Comparison of ENCODE assay signal across 30 cellular contexts in genomic region chr16:87328846-87329245, GRCh38. TPM values are rescaled to one million over a fixed set of nuclear protein-coding genes. Genes with fewer than 3 reads are reported as not detected.
DNase-seq lines count a peak whose midpoint lies in the region; ATAC-seq, FAIRE-seq and TF ChIP-seq lines count a peak whose summit lies in the region.
"Had no signal": no experiment of that assay in that cellular context is flagged by ENCODE, and none has a peak within 500 bp of the region (broad histone marks: within the 10 kb centered on the region; RNA-seq: fewer than 3 reads in every experiment).

No MANE protein-coding gene starts in this region.

- no peak for TF ChIP-seq POLR2A in vagina (IDR thresholded peaks at IDR 0.05)

- no peaks in the 10 kb centered on the region for H3K27me3 Mint-ChIP-seq in activated T-cell treated with anti-CD3 and anti-CD28 coated beads, Interleukin-2, amount 50 U/mL, for 72 hours (ENCODE audit: low read depth)
- H3K27me3 Mint-ChIP-seq in activated T-cell treated with anti-CD3 and anti-CD28 coated beads, Interleukin-2, amount 50 U/mL, for 24 hours: no peaks in the 10 kb centered on the region
- no peaks in the 10 kb centered on the region for H3K27me3 Mint-ChIP-seq in endodermal cell (ENCODE audit: insufficient read depth)
- H3K27me3 Mint-ChIP-seq: activated CD4-positive, alpha-beta T cell treated with anti-CD3 and anti-CD28 coated beads, Interleukin-2, amount 10 ng/mL, durations not matched to agents 24 days and 14 days; CD4-positive, alpha-beta memory T cell; effector memory CD8-positive, alpha-beta T cell; naive B cell; stimulated activated naive CD8-positive, alpha-beta T cell treated with anti-CD3 and anti-CD28 coated beads, Interleukin-15, Interleukin-2, amounts not matched to agents 100 ng/mL and 50 ng/mL, for 24 hours had no signal

- H3K4me3 ChIP-seq in endodermal cell (ENCODE audit: low read length) (no peak overlapping the region), kidney (ENCODE audit: low read length in 2 of 2) (no peak overlapping the region), vagina (no peak overlapping the region)
- H3K4me3 ChIP-seq: coronary artery, hepatocyte, K562, psoas muscle had no signal

- no peak for ATAC-seq in activated T-cell treated with anti-CD3 and anti-CD28 coated beads, Interleukin-2, amount 50 U/mL, for 72 hours (replicated peaks in 1 of 2)
- ATAC-seq in GM18870 (IDR thresholded peaks at IDR 0.05; ENCODE audit: unreplicated experiment) (no peak), GM21381 (IDR thresholded peaks at IDR 0.05; ENCODE audit: unreplicated experiment) (no peak)
- ATAC-seq: activated T-cell treated with anti-CD3 and anti-CD28 coated beads, Interleukin-2, amount 50 U/mL, for 4 hours; effector memory CD8-positive, alpha-beta T cell; esophagus mucosa; HCT116; K562; psoas muscle had no signal

- no peaks in the 10 kb centered on the region for H3K4me1 ChIP-seq in endodermal cell (ENCODE audit: control insufficient read depth, insufficient read depth, low read length)
- no peaks in the 10 kb centered on the region for H3K4me1 ChIP-seq in kidney (ENCODE audit: control insufficient read depth in 1 of 2, insufficient read depth in 1 of 2, low read depth in 1 of 2, low read length in 2 of 2)
- peaks cover 13% of the 10 kb centered on the region for H3K4me1 ChIP-seq in vagina

- DNase-seq in activated T-cell treated with anti-CD3 and anti-CD28 coated beads, Interleukin-2, amount 50 U/mL, for 72 hours: no peak
- no peak for DNase-seq in activated T-cell treated with anti-CD3 and anti-CD28 coated beads, Interleukin-2, amount 50 U/mL, for 24 hours
- no peak for DNase-seq in endodermal cell
- peak; percentile 50 for DNase-seq in kidney
- DNase-seq in vagina (ENCODE audit: extremely low spot score in 2 of 2): no peak
- DNase-seq in OCI-M2 (lab: John Stamatoyannopoulos, UW; ENCODE audit: unreplicated experiment): no peak
- DNase-seq: activated CD4-positive, alpha-beta T cell treated with anti-CD3 and anti-CD28 coated beads, Interleukin-2, amount 10 ng/mL, durations not matched to agents 24 days and 14 days; activated naive CD4-positive, alpha-beta T cell treated with Interleukin-2 at 50 U/mL for 16 hours; activated T-cell treated with anti-CD3 and anti-CD28 coated beads, Interleukin-2, amount 50 U/mL, for 4 hours; AML-193; amniotic stem cell; CD4-positive, alpha-beta memory T cell; effector memory CD8-positive, alpha-beta T cell; foreskin melanocyte; naive B cell; NCI-H1105 treated with DMSO at 0.1 percent for 48 hours; NCI-H2029 treated with DMSO at 0.1 percent for 48 hours; NCI-H748 treated with DMSO at 0.1 percent for 48 hours; T1000; WERI-Rb-1 had no signal

- no peak for TF ChIP-seq CTCF in endodermal cell (conservative IDR thresholded peaks at IDR 0.05)
- no peak for TF ChIP-seq CTCF in kidney (IDR thresholded peaks at IDR 0.05; ENCODE audit: borderline replicate concordance, extremely low read depth, insufficient read depth)
- no peak for TF ChIP-seq CTCF in vagina (IDR thresholded peaks at IDR 0.05)

- no peak overlapping the region for H3K27ac ChIP-seq in endodermal cell (ENCODE audit: low read depth, low read length)
- no peak overlapping the region for H3K27ac ChIP-seq in kidney (ENCODE audit: low read depth in 2 of 2, low read length in 2 of 2)
- H3K27ac ChIP-seq in vagina: peak overlapping the region; percentile 3
- H3K27ac ChIP-seq: hepatocyte, psoas muscle, WERI-Rb-1 had no signal

- intact Hi-C loops in kidney (cut with DNase I) (loop anchor here (10.0 kb wide), 1 partner anchor 46 kb away; no protein-coding TSS in a partner anchor), vagina (cut with DNase I) (loop anchor here (5.0 kb wide), 1 partner anchor 53 kb away; the partner anchor contains the start of gene FBXO31)

- no peak overlapping the region for H3K4me3 Mint-ChIP-seq in activated T-cell treated with anti-CD3 and anti-CD28 coated beads, Interleukin-2, amount 50 U/mL, for 72 hours
- H3K4me3 Mint-ChIP-seq in activated T-cell treated with anti-CD3 and anti-CD28 coated beads, Interleukin-2, amount 50 U/mL, for 24 hours: no peak overlapping the region
- no peak overlapping the region for H3K4me3 Mint-ChIP-seq in endodermal cell
- H3K4me3 Mint-ChIP-seq: activated CD4-positive, alpha-beta T cell treated with anti-CD3 and anti-CD28 coated beads, Interleukin-2, amount 10 ng/mL, durations not matched to agents 24 days and 14 days; activated T-cell treated with anti-CD3 and anti-CD28 coated beads, Interleukin-2, amount 50 U/mL, for 4 hours; CD4-positive, alpha-beta memory T cell; effector memory CD8-positive, alpha-beta T cell; naive B cell; stimulated activated naive CD8-positive, alpha-beta T cell treated with anti-CD3 and anti-CD28 coated beads, Interleukin-15, Interleukin-2, amounts not matched to agents 100 ng/mL and 50 ng/mL, for 24 hours had no signal

- H3K27me3 ChIP-seq in endodermal cell (ENCODE audit: control insufficient read depth, insufficient read depth, low read length, poor library complexity, severe bottlenecking) (no peaks in the 10 kb centered on the region), vagina (no peaks in the 10 kb centered on the region)
- H3K27me3 ChIP-seq: hepatocyte had no signal

- no peak for FAIRE-seq in kidney (lab: Jason Lieb, UNC)
- FAIRE-seq: A204.1, K562 had no signal

- peaks cover 0 to 1% of the 10 kb centered on the region in 2 donors for H3K36me3 Mint-ChIP-seq in activated T-cell treated with anti-CD3 and anti-CD28 coated beads, Interleukin-2, amount 50 U/mL, for 72 hours (ENCODE audit: insufficient read depth in 2 of 2)
- H3K36me3 Mint-ChIP-seq in activated T-cell treated with anti-CD3 and anti-CD28 coated beads, Interleukin-2, amount 50 U/mL, for 24 hours (ENCODE audit: low read depth): peaks cover 76% of the 10 kb centered on the region
- peaks cover 18% of the 10 kb centered on the region for H3K36me3 Mint-ChIP-seq in endodermal cell (ENCODE audit: low read depth)

- no peaks in the 10 kb centered on the region for H3K9me3 Mint-ChIP-seq in activated T-cell treated with anti-CD3 and anti-CD28 coated beads, Interleukin-2, amount 50 U/mL, for 72 hours
- H3K9me3 Mint-ChIP-seq in activated T-cell treated with anti-CD3 and anti-CD28 coated beads, Interleukin-2, amount 50 U/mL, for 24 hours: no peaks in the 10 kb centered on the region
- H3K9me3 Mint-ChIP-seq in endodermal cell: no peaks in the 10 kb centered on the region
- H3K9me3 Mint-ChIP-seq: activated CD4-positive, alpha-beta T cell treated with anti-CD3 and anti-CD28 coated beads, Interleukin-2, amount 10 ng/mL, durations not matched to agents 24 days and 14 days; activated T-cell treated with anti-CD3 and anti-CD28 coated beads, Interleukin-2, amount 50 U/mL, for 4 hours; CD4-positive, alpha-beta memory T cell; effector memory CD8-positive, alpha-beta T cell; naive B cell; stimulated activated naive CD8-positive, alpha-beta T cell treated with anti-CD3 and anti-CD28 coated beads, Interleukin-15, Interleukin-2, amounts not matched to agents 100 ng/mL and 50 ng/mL, for 24 hours had no signal

- H3K4me1 Mint-ChIP-seq in activated T-cell treated with anti-CD3 and anti-CD28 coated beads, Interleukin-2, amount 50 U/mL, for 72 hours (ENCODE audit: low read depth): no peaks in the 10 kb centered on the region
- peaks cover 5% of the 10 kb centered on the region for H3K4me1 Mint-ChIP-seq in activated T-cell treated with anti-CD3 and anti-CD28 coated beads, Interleukin-2, amount 50 U/mL, for 24 hours (ENCODE audit: low read depth)
- H3K4me1 Mint-ChIP-seq in endodermal cell: no peaks in the 10 kb centered on the region

- peak overlapping the region; percentile 44 for H3K27ac Mint-ChIP-seq in activated T-cell treated with anti-CD3 and anti-CD28 coated beads, Interleukin-2, amount 50 U/mL, for 72 hours
- no peak overlapping the region for H3K27ac Mint-ChIP-seq in activated T-cell treated with anti-CD3 and anti-CD28 coated beads, Interleukin-2, amount 50 U/mL, for 24 hours
- H3K27ac Mint-ChIP-seq in endodermal cell: peak overlapping the region; percentile 35
- H3K27ac Mint-ChIP-seq: activated CD4-positive, alpha-beta T cell treated with anti-CD3 and anti-CD28 coated beads, Interleukin-2, amount 10 ng/mL, durations not matched to agents 24 days and 14 days; effector memory CD8-positive, alpha-beta T cell; stimulated activated naive CD8-positive, alpha-beta T cell treated with anti-CD3 and anti-CD28 coated beads, Interleukin-15, Interleukin-2, amounts not matched to agents 100 ng/mL and 50 ng/mL, for 24 hours had no signal

- H3K36me3 ChIP-seq in endodermal cell (ENCODE audit: control insufficient read depth, insufficient read depth, low read length) (peaks cover 14% of the 10 kb centered on the region), kidney (ENCODE audit: control insufficient read depth in 1 of 2, insufficient read depth in 2 of 2, low read length in 2 of 2) (peaks cover 7 to 22% of the 10 kb centered on the region in 2 donors), vagina (peaks cover 4 to 41% of the 10 kb centered on the region in 2 donors)

- H3K9me3 ChIP-seq in endodermal cell (ENCODE audit: control insufficient read depth, low read length): no peaks in the 10 kb centered on the region
- no peaks in the 10 kb centered on the region for H3K9me3 ChIP-seq in kidney (ENCODE audit: control insufficient read depth in 1 of 2, low read length in 2 of 2)
- H3K9me3 ChIP-seq in vagina: no peaks in the 10 kb centered on the region
- H3K9me3 ChIP-seq: psoas muscle had no signal

- WGBS in endodermal cell (ENCODE audit: insufficient coverage in 1 of 2, insufficient read length in 1 of 2), 2 experiments: 93% methylated on average over 11 to 12 of the region's 12 CpGs

- H3K9ac ChIP-seq in endodermal cell (ENCODE audit: extremely low read depth, low read length, poor library complexity, severe bottlenecking) (no peak overlapping the region), kidney (ENCODE audit: low read length in 2 of 2) (no peak overlapping the region)

RNA-seq across cellular contexts. Expression of gene C16orf95, which starts 11.7 kb away (rescaled TPM):
- 10 to 100 TPM; 15.1 to 17.8 TPM for total RNA-seq in activated T-cell treated with anti-CD3 and anti-CD28 coated beads, Interleukin-2, amount 50 U/mL, for 72 hours
- total RNA-seq in endodermal cell (1 to 10 TPM; 6.4 to 7.8 TPM), kidney (2.5 TPM), vagina (1.5 TPM)
- polyA plus RNA-seq in endodermal cell (2013, experiment 1 of 2): 5.7 TPM
- 6.0 TPM for polyA plus RNA-seq in endodermal cell (2013, experiment 2 of 2)
- 11.5 TPM for polyA plus RNA-seq in kidney (ENCODE audit: insufficient read depth, low read depth, low replicate concordance)

RNA-seq across cellular contexts. Expression of gene FBXO31, which starts 54.7 kb away (rescaled TPM):
- 10 to 100 TPM; 33.7 to 36.8 TPM for total RNA-seq in activated T-cell treated with anti-CD3 and anti-CD28 coated beads, Interleukin-2, amount 50 U/mL, for 72 hours
- total RNA-seq in endodermal cell (10 to 100 TPM; 18.6 to 22.1 TPM), kidney (34.9 TPM), vagina (93.3 TPM)
- 13.4 TPM for polyA plus RNA-seq in endodermal cell (2013, experiment 1 of 2)
- polyA plus RNA-seq in endodermal cell (2013, experiment 2 of 2): 9.5 TPM
- 12.5 TPM for polyA plus RNA-seq in kidney (ENCODE audit: insufficient read depth, low read depth, low replicate concordance)
